In genomic region chr1:9400425-9401079, GRCh38 we compare ENCODE assay signal across 10 cellular contexts.
DNase-seq lines count a peak whose midpoint lies in the region; ATAC-seq lines count a peak whose summit lies in the region.
"Had no signal": no experiment of that assay in that cellular context is flagged by ENCODE, and none has a peak within 500 bp of the region (broad histone marks: within the 10 kb centered on the region; RNA-seq: fewer than 3 reads in every experiment).

No MANE protein-coding gene starts in this region.

- H3K79me2 ChIP-seq in Karpas-422 (ENCODE audit: low read length): no peaks in the 10 kb centered on the region

- H3K4me3 Mint-ChIP-seq in activated T-helper 17 cell treated with anti-CD3 and anti-CD28 coated beads, Interleukin-2, amount 50 U/mL, for 72 hours: no peak overlapping the region

- no peak overlapping the region for H3K27ac Mint-ChIP-seq in activated T-helper 17 cell treated with anti-CD3 and anti-CD28 coated beads, Interleukin-2, amount 50 U/mL, for 72 hours

- peaks cover 4% of the 10 kb centered on the region; the same call in 1 of the 2 replicates for H3K4me1 ChIP-seq in Karpas-422 (ENCODE audit: low read length)

- H2AFZ ChIP-seq in Karpas-422 (ENCODE audit: low read length): no peak overlapping the region

- H3K27me3 ChIP-seq in Karpas-422 (ENCODE audit: low read length): no peaks in the 10 kb centered on the region

- no peaks in the 10 kb centered on the region for H3K27me3 Mint-ChIP-seq in activated T-helper 17 cell treated with anti-CD3 and anti-CD28 coated beads, Interleukin-2, amount 50 U/mL, for 72 hours

- peak; percentile 30 for DNase-seq in stimulated activated CD4-positive, alpha-beta T cell treated with anti-CD3 and anti-CD28 coated beads, Interleukin-15, amount 100 ng/mL, for 24 hours
- no peak for DNase-seq in stimulated activated CD4-positive, alpha-beta T cell treated with anti-CD3 and anti-CD28 coated beads, Interleukin-2, amount 100 ng/mL, for 24 hours
- DNase-seq in kidney glomerular epithelial cell (lab: John Stamatoyannopoulos, UW) (peak; percentile 41), Karpas-422 (no peak), mesenteric fat pad (ENCODE audit: low spot score) (no peak)
- DNase-seq: NCI-H1930; stimulated activated CD4-positive, alpha-beta T cell treated with anti-CD3 and anti-CD28 coated beads, Interleukin-4, amount 100 ng/mL, for 1 hour had no signal

- no peaks in the 10 kb centered on the region for H3K9me3 ChIP-seq in Karpas-422 (ENCODE audit: low read length)

- H4K20me1 ChIP-seq in Karpas-422 (ENCODE audit: insufficient read depth, low read depth, low read length): no peaks in the 10 kb centered on the region

- H3K27ac ChIP-seq in Karpas-422 (ENCODE audit: low read length): no peak overlapping the region

- no peaks in the 10 kb centered on the region for H3K9me3 Mint-ChIP-seq in activated T-helper 17 cell treated with anti-CD3 and anti-CD28 coated beads, Interleukin-2, amount 50 U/mL, for 72 hours

- no peak overlapping the region for H3K4me2 ChIP-seq in Karpas-422 (ENCODE audit: low read depth, low read length, poor library complexity, severe bottlenecking)

- no peak overlapping the region for H3K9ac ChIP-seq in Karpas-422 (ENCODE audit: low read length)

- no peaks in the 10 kb centered on the region for H3K4me1 Mint-ChIP-seq in activated T-helper 17 cell treated with anti-CD3 and anti-CD28 coated beads, Interleukin-2, amount 50 U/mL, for 72 hours

- ATAC-seq in activated T-helper 17 cell treated with anti-CD3 and anti-CD28 coated beads, Interleukin-2, amount 50 U/mL, for 72 hours (replicated peaks): peak; percentile 59
- no peak for ATAC-seq in HG03039 (IDR thresholded peaks at IDR 0.05; ENCODE audit: unreplicated experiment)
- ATAC-seq in HG02759 (IDR thresholded peaks at IDR 0.05; ENCODE audit: unreplicated experiment): no peak

- H3K4me3 ChIP-seq in Karpas-422 (ENCODE audit: low read length): no peak overlapping the region

- H3K36me3 ChIP-seq in Karpas-422 (ENCODE audit: insufficient read depth, low read length): no peaks in the 10 kb centered on the region

- no peaks in the 10 kb centered on the region for H3K36me3 Mint-ChIP-seq in activated T-helper 17 cell treated with anti-CD3 and anti-CD28 coated beads, Interleukin-2, amount 50 U/mL, for 72 hours (ENCODE audit: low read depth)

- no peaks in the 10 kb centered on the region for H3K9me2 ChIP-seq in Karpas-422 (replicated peaks; ENCODE audit: insufficient read depth, low read length)

Comparison
In these comparisons a context has a peak if more than half of its experiments do, and no peak if none do; other contexts are left out.
1. DNase-seq: peak in stimulated activated CD4-positive, alpha-beta T cell treated with anti-CD3 and anti-CD28 coated beads, Interleukin-15, amount 100 ng/mL, for 24 hours (single experiment) and kidney glomerular epithelial cell (single experiment); none in stimulated activated CD4-positive, alpha-beta T cell treated with anti-CD3 and anti-CD28 coated beads, Interleukin-2, amount 100 ng/mL, for 24 hours (0 of 2), Karpas-422 (single experiment) and mesenteric fat pad (single experiment).